ENCODE assay signal across 10 cellular contexts in the genomic region with DNA sequence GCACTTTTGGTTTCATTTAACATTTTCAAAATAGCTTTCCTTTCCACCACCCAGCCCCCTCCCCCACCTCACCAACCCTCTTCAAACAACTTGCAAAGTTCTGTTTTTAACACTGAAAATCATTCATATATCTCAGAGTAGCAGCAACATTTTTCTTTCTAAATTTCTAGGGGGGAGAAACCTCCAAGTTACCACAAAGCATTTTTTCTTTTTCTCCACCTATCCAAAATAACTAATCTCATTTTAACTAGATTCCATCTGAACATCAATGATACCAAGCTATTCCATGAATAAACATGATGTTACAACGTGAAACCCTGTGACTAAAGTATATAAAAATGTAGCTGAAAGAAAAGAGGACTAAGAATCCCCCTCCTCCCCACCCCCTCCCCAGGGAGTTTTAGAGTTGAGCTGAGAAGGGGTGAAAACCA. TPM values are rescaled to one million over a fixed set of nuclear protein-coding genes. Genes with fewer than 3 reads are reported as not detected.
A peak's percentile ranks its signal among the peaks of the same experiment; 100 is the strongest.
DNase-seq lines count a peak whose midpoint lies in the region; ATAC-seq, FAIRE-seq and TF ChIP-seq lines count a peak whose summit lies in the region.
"Had no signal": no experiment of that assay in that cellular context is flagged by ENCODE, and none has a peak within 500 bp of the region (broad histone marks: within the 10 kb centered on the region; RNA-seq: fewer than 3 reads in every experiment).

No MANE protein-coding gene starts in this region.

- H3K9me3 ChIP-seq in MM.1S (replicated peaks; ENCODE audit: insufficient read depth, low read length) (no peaks in the 10 kb centered on the region), esophagus squamous epithelium (no peaks in the 10 kb centered on the region), ovary (no peaks in the 10 kb centered on the region), small intestine (ENCODE audit: control insufficient read depth, low read depth) (no peaks in the 10 kb centered on the region)

- H3K4me3 ChIP-seq in MM.1S (ENCODE audit: low read length) (no peak overlapping the region), esophagus squamous epithelium (peak overlapping the region in 3 of 4 donors; percentile 17 to 43 (median 24)), ovary (peak overlapping the region; percentile 0), small intestine (ENCODE audit: low read depth in 1 of 2, low read length in 2 of 2) (no peak overlapping the region)

- H3K4me1 ChIP-seq in MM.1S (ENCODE audit: low read length) = peaks cover 10% of the 10 kb centered on the region
- H3K4me1 ChIP-seq in esophagus squamous epithelium = peaks cover 0 to 26% (median 0%) of the 10 kb centered on the region in 3 donors
- H3K4me1 ChIP-seq in ovary (ENCODE audit: insufficient read depth) = peaks cover 2% of the 10 kb centered on the region
- no peaks in the 10 kb centered on the region for H3K4me1 ChIP-seq in small intestine (ENCODE audit: control insufficient read depth in 2 of 2, insufficient read depth in 1 of 2, low read depth in 1 of 2, low read length in 1 of 2)

- no peak overlapping the region for H3K9ac ChIP-seq in MM.1S (ENCODE audit: low read length)

- H3K79me2 ChIP-seq in MM.1S (ENCODE audit: low read length) = no peaks in the 10 kb centered on the region

- peak overlapping the region; percentile 45; the same call in 1 of the 2 replicates for H2AFZ ChIP-seq in MM.1S (ENCODE audit: low read length)

- H3K27me3 ChIP-seq in MM.1S (replicated peaks; ENCODE audit: insufficient read depth, low read length) = no peaks in the 10 kb centered on the region
- no peaks in the 10 kb centered on the region for H3K27me3 ChIP-seq in esophagus squamous epithelium
- no peaks in the 10 kb centered on the region for H3K27me3 ChIP-seq in ovary
- H3K27me3 ChIP-seq in small intestine (ENCODE audit: control insufficient read depth in 2 of 2, insufficient read depth in 2 of 2, low read length in 2 of 2) = no peaks in the 10 kb centered on the region

- no peaks in the 10 kb centered on the region for H4K20me1 ChIP-seq in MM.1S (ENCODE audit: insufficient read depth, low read length)

- TF ChIP-seq POLR2A in esophagus squamous epithelium (IDR thresholded peaks at IDR 0.05) = no peak
- no peak for TF ChIP-seq POLR2A in ovary (IDR thresholded peaks at IDR 0.05)

- no peaks in the 10 kb centered on the region for H3F3A ChIP-seq in MM.1S (ENCODE audit: insufficient read depth, low read length)

- ATAC-seq in GM18498 (IDR thresholded peaks at IDR 0.05; ENCODE audit: unreplicated experiment) = no peak

- WGBS in esophagus squamous epithelium, 2 donors = 13 to 27% methylated on average over 1 of the region's 1 CpG
- 0 to 4% (median 4%) methylated on average over 1 of the region's 1 CpG for WGBS in ovary, 3 donors
- WGBS in small intestine, 3 donors = 3 to 5% (median 3%) methylated on average over 1 of the region's 1 CpG

- no peak for TF ChIP-seq CTCF in MM.1S (IDR thresholded peaks at IDR 0.05; ENCODE audit: low read length)
- no peak for TF ChIP-seq CTCF in esophagus squamous epithelium (IDR thresholded peaks at IDR 0.05)
- no peak for TF ChIP-seq CTCF in ovary (IDR thresholded peaks at IDR 0.05)

- peak overlapping the region; percentile 46; the same call in 1 of the 2 replicates for H3K4me2 ChIP-seq in MM.1S (ENCODE audit: low read depth, low read length)

- no peaks in the 10 kb centered on the region for H3K36me3 ChIP-seq in MM.1S (replicated peaks; ENCODE audit: insufficient read depth, low read length)
- H3K36me3 ChIP-seq in esophagus squamous epithelium = peaks cover 0 to 2% (median 0%) of the 10 kb centered on the region in 3 donors
- H3K36me3 ChIP-seq in ovary = no peaks in the 10 kb centered on the region
- no peaks in the 10 kb centered on the region for H3K36me3 ChIP-seq in small intestine (ENCODE audit: control insufficient read depth in 2 of 2, insufficient read depth in 2 of 2, low read length in 2 of 2)

- DNase-seq in GDM1 (lab: John Stamatoyannopoulos, UW) (peak; percentile 4), MM.1S (peak; percentile 52), esophagus squamous epithelium (lab: John Stamatoyannopoulos, UW) (no peak), ovary (no peak), small intestine (no peak), GF-D8 (lab: John Stamatoyannopoulos, UW) (no peak)
- DNase-seq: NCI-H82, occipital lobe had no signal

- TF ChIP-seq EP300 in ovary (IDR thresholded peaks at IDR 0.05) = no peak

- no peak for FAIRE-seq in small intestine (lab: Jason Lieb, UNC)

- H3K27ac ChIP-seq in MM.1S (ENCODE audit: low read length) (no peak overlapping the region), esophagus squamous epithelium (peak overlapping the region in 2 of 4 donors; percentile 65 to 74), ovary (no peak overlapping the region), small intestine (ENCODE audit: low read depth in 1 of 2, low read length in 1 of 2) (no peak overlapping the region)

- intact Hi-C loops in esophagus squamous epithelium (cut with DNase I) = no loop called here
- intact Hi-C loops in ovary (cut with DNase I) = no loop called here

- no peaks in the 10 kb centered on the region for H3K9me2 ChIP-seq in MM.1S (replicated peaks; ENCODE audit: insufficient read depth, low read length)

RNA-seq across cellular contexts. Expression of a gene that starts 5.3 kb away (rescaled TPM):
- total RNA-seq in esophagus squamous epithelium (10 to 100 TPM in 1 of 4 donors, 1 to 10 TPM in 3; 3.0 to 16.0 (median 5.9) TPM), ovary (10 to 100 TPM; 17.0 to 69.2 (median 24.1) TPM)
- polyA plus RNA-seq in ovary (10 to 100 TPM; 40.9 to 89.1 TPM), small intestine (10 to 100 TPM in 1 of 3 donors, 1 to 10 TPM in 2; 1.1 to 19.2 (median 3.2) TPM)
- total RNA-seq: T-helper 2 cell treated with Interferon-gamma antibody and Interleukin-4, amounts not matched to agents 100 ng/mL and 5 ng/mL, for 36 hours had no signal

Comparison
In these comparisons a context has a peak if more than half of its experiments do, and no peak if none do; other contexts are left out.
1. DNase-seq: peak in GDM1 (single experiment) and MM.1S (single experiment); none in esophagus squamous epithelium (single experiment), ovary (0 of 5), small intestine (single experiment) and GF-D8 (single experiment).
2. H3K4me3 ChIP-seq: peak in esophagus squamous epithelium (3 of 4) and ovary (single experiment); none in MM.1S (single experiment) and small intestine (0 of 2).